11 cellular contexts compared by ENCODE assay signal in the genomic region with DNA sequence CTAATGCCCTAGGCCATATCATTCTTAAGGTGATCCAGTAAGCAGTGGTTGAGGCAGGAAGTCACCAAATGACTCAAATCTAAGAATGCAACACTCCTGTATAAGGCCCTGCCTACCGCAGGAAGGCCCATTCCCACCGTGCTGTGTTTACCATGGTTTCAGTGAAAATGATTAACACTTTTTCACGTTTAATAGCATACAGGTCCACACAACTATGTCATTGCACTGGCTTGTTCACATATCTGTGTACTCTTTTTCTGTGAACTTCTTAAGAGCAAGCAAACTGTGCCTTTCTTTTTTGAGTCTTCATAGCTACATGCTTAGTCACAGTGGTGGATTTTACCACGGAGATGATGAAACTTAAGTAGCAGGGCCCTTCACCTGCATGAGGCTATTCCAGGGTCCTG.
DNase-seq lines count a peak whose midpoint lies in the region; ATAC-seq, FAIRE-seq and TF ChIP-seq lines count a peak whose summit lies in the region.
"Had no signal": no experiment of that assay in that cellular context is flagged by ENCODE, and none has a peak within 500 bp of the region (broad histone marks: within the 10 kb centered on the region; RNA-seq: fewer than 3 reads in every experiment).

No MANE protein-coding gene starts in this region.

- 9% methylated on average over 4 of the region's 4 CpGs for WGBS in GM12878 (ENCODE audit: insufficient coverage, insufficient replicate concordance, low lambda C conversion rate, missing lambda C conversion rate)

- RAD21 ChIA-PET in GM12878 (lab: Charles Lee; ENCODE audit: unreplicated experiment), result no interaction called here

- TF ChIP-seq POLR2A in GM12878 (IDR thresholded peaks at IDR 0.05; ENCODE audit: low read depth, low read length), result no peak

- CTCF ChIA-PET in GM12878 (lab: Yijun Ruan, JAX), result no interaction called here

- H3K36me3 ChIP-seq in GM06990 (ENCODE audit: control insufficient read depth, insufficient read depth, low read length), result no peaks in the 10 kb centered on the region
- H3K36me3 ChIP-seq in GM12878 (ENCODE audit: control insufficient read depth in 2 of 2, insufficient read depth in 2 of 2, low read length in 1 of 2), result no peaks in the 10 kb centered on the region
- H3K36me3 ChIP-seq in ascending aorta, result no peaks in the 10 kb centered on the region
- H3K36me3 ChIP-seq: esophagus muscularis mucosa, stomach had no signal

- intact Hi-C loops in GM12878 (cut with micrococcal nuclease; ENCODE audit: unreplicated experiment), result no loop called here
- intact Hi-C loops in ascending aorta (cut with DNase I), result no loop called here

- H3K4me2 ChIP-seq in GM12878 (ENCODE audit: control insufficient read depth, insufficient read depth), result peak overlapping the region; percentile 22; the same call in 1 of the 2 replicates

- H3K4me1 ChIP-seq in GM12878 (ENCODE audit: control insufficient read depth, insufficient read depth, low read length) (no peaks in the 10 kb centered on the region; the same call in 1 of the 2 replicates), ascending aorta (no peaks in the 10 kb centered on the region)
- H3K4me1 ChIP-seq: stomach had no signal

- H4K20me1 ChIP-seq in GM12878 (ENCODE audit: control insufficient read depth, insufficient read depth), result no peaks in the 10 kb centered on the region

- H3K9ac ChIP-seq in GM12878 (ENCODE audit: control insufficient read depth, insufficient read depth, low read length), result no peak overlapping the region

- DNase-seq in GM06990 (ENCODE audit: extremely low read depth, insufficient read length), result peak; percentile 24
- DNase-seq in GM12878 (ENCODE audit: low read depth, low spot score), result peak; percentile 34
- DNase-seq in KBM-7, result no peak
- no peak for DNase-seq in GM03348 (ENCODE audit: low spot score)
- no peak for DNase-seq in ascending aorta (ENCODE audit: low spot score in 2 of 2)
- no peak for DNase-seq in GM10266 (ENCODE audit: extremely low spot score)
- DNase-seq: activated CD4-positive, alpha-beta T cell treated with anti-CD3 and anti-CD28 coated beads for 4 hours; stomach had no signal

- H3K27ac ChIP-seq in GM12878 (ENCODE audit: control insufficient read depth, insufficient read depth) (no peak overlapping the region), ascending aorta (no peak overlapping the region)
- H3K27ac ChIP-seq: esophagus muscularis mucosa, stomach had no signal

- BruUV-seq in GM12878 (replicated peaks; lab: Mats Ljungman, UMichigan), result no TSS peak

- SMC1A ChIA-PET in GM12878 (lab: Charles Lee; ENCODE audit: uncharacterized antibody, unreplicated experiment), result interaction anchor here (0.6 kb wide), 1 partner anchor 580 kb away, joined by 3 read pairs; no protein-coding TSS in a partner anchor

- TF ChIP-seq CTCF in GM06990 (IDR thresholded peaks at IDR 0.05; ENCODE audit: insufficient read depth, low read length, poor library complexity, severe bottlenecking) (no peak), GM12878 (IDR thresholded peaks at IDR 0.05 in 2 of 3, conservative IDR thresholded peaks at IDR 0.05 in 1 of 3; ENCODE audit: control insufficient read depth in 2 of 3, extremely low read depth in 1 of 3, insufficient read depth in 1 of 3, low read depth in 3 of 3, low read length in 3 of 3) (no peak), ascending aorta (IDR thresholded peaks at IDR 0.05) (no peak), GM10266 (IDR thresholded peaks at IDR 0.05; ENCODE audit: control insufficient read depth, insufficient read depth, low read depth, missing control alignments) (no peak)

- peak; percentile 86 for ATAC-seq in GM19463 (IDR thresholded peaks at IDR 0.05; ENCODE audit: unreplicated experiment)
- ATAC-seq in HG03280 (IDR thresholded peaks at IDR 0.05; ENCODE audit: unreplicated experiment), result peak; percentile 71
- ATAC-seq in GM12878, result peak; percentile 98

- TF ChIP-seq EP300 in GM12878 (IDR thresholded peaks at IDR 0.05; ENCODE audit: borderline replicate concordance in 1 of 2, control insufficient read depth in 1 of 2, low read depth in 2 of 2, low read length in 2 of 2), result no peak

- POLR2A ChIA-PET in GM12878 (lab: Charles Lee), result no interaction called here

- H3K27me3 ChIP-seq in GM06990 (replicated peaks; ENCODE audit: control insufficient read depth, insufficient read depth, low read length) (no peaks in the 10 kb centered on the region), GM12878 (replicated peaks in 1 of 2; ENCODE audit: control insufficient read depth in 2 of 2, insufficient read depth in 2 of 2, low read length in 1 of 2) (no peaks in the 10 kb centered on the region), ascending aorta (no peaks in the 10 kb centered on the region)
- H3K27me3 ChIP-seq: esophagus muscularis mucosa, stomach had no signal

- in situ Hi-C loops in GM12878 (cut with MboI) (no loop called here), KBM-7 (cut with MboI; ENCODE audit: low pct_unique_long_range_greater_than_20kb, low sequenced_read_pairs) (loop anchor here (25.0 kb wide), 1 partner anchor 270 kb away; no protein-coding TSS in a partner anchor)

- peak; percentile 75 for FAIRE-seq in GM12878 (lab: Jason Lieb, UNC)

- H2AFZ ChIP-seq in GM12878 (ENCODE audit: control insufficient read depth, low read depth, low read length), result peak overlapping the region; percentile 64

- no peaks in the 10 kb centered on the region for H3K9me3 ChIP-seq in GM12878 (replicated peaks; ENCODE audit: control insufficient read depth, insufficient read depth, low read length)
- H3K9me3 ChIP-seq in ascending aorta, result no peaks in the 10 kb centered on the region
- H3K9me3 ChIP-seq: esophagus muscularis mucosa, stomach had no signal

- H3K4me3 ChIP-seq in GM06990 (replicated peaks; ENCODE audit: low read depth, low read length), result no peak overlapping the region
- H3K4me3 ChIP-seq in GM12878, result no peak overlapping the region
- no peak overlapping the region for H3K4me3 ChIP-seq in ascending aorta
- H3K4me3 ChIP-seq: esophagus muscularis mucosa, stomach had no signal

- TF ChIP-seq RAD21 in GM12878 (IDR thresholded peaks at IDR 0.05; ENCODE audit: insufficient read depth, low read depth, low read length), result no peak

- no peaks in the 10 kb centered on the region for H3K79me2 ChIP-seq in GM12878 (ENCODE audit: control insufficient read depth, insufficient read depth, low read length)

TF ChIP-seq in GM12878, 131 proteins besides CTCF, POLR2A, EP300 and RAD21 (continues in another document):
- TF ChIP-seq MTA3 (IDR thresholded peaks at IDR 0.05; ENCODE audit: borderline replicate concordance, low read length), result no peak
- peak in 1 of 2 experiments; percentile 41; a peak in 2 of 4 replicates for TF ChIP-seq IKZF2 (IDR thresholded peaks at IDR 0.05)
- TF ChIP-seq, protein P1, sequence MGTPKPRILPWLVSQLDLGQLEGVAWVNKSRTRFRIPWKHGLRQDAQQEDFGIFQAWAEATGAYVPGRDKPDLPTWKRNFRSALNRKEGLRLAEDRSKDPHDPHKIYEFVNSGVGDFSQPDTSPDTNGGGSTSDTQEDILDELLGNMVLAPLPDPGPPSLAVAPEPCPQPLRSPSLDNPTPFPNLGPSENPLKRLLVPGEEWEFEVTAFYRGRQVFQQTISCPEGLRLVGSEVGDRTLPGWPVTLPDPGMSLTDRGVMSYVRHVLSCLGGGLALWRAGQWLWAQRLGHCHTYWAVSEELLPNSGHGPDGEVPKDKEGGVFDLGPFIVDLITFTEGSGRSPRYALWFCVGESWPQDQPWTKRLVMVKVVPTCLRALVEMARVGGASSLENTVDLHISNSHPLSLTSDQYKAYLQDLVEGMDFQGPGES (IDR thresholded peaks at IDR 0.05), result no peak
- TF ChIP-seq BCL11A (IDR thresholded peaks at IDR 0.05; ENCODE audit: low read depth, low read length), result no peak
- TF ChIP-seq KDM1A (IDR thresholded peaks at IDR 0.05; ENCODE audit: borderline replicate concordance), result no peak
- no peak for TF ChIP-seq EZH2 (IDR thresholded peaks at IDR 0.05; ENCODE audit: borderline replicate concordance, control insufficient read depth, low read depth, low read length)
- TF ChIP-seq TCF3 (IDR thresholded peaks at IDR 0.05; ENCODE audit: borderline replicate concordance, insufficient read depth, low read depth, low read length), result no peak
- 0 out of 2 replicates have a peak, but pooled peaks have one; percentile 23 for TF ChIP-seq ATF7 (IDR thresholded peaks at IDR 0.05; ENCODE audit: low read depth)
- TF ChIP-seq, protein P2, sequence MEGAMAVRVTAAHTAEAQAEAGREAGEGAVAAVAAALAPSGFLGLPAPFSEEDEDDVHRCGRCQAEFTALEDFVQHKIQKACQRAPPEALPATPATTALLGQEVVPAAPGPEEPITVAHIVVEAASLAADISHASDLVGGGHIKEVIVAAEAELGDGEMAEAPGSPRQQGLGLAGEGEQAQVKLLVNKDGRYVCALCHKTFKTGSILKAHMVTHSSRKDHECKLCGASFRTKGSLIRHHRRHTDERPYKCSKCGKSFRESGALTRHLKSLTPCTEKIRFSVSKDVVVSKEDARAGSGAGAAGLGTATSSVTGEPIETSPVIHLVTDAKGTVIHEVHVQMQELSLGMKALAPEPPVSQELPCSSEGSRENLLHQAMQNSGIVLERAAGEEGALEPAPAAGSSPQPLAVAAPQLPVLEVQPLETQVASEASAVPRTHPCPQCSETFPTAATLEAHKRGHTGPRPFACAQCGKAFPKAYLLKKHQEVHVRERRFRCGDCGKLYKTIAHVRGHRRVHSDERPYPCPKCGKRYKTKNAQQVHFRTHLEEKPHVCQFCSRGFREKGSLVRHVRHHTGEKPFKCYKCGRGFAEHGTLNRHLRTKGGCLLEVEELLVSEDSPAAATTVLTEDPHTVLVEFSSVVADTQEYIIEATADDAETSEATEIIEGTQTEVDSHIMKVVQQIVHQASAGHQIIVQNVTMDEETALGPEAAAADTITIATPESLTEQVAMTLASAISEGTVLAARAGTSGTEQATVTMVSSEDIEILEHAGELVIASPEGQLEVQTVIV (IDR thresholded peaks at IDR 0.05; ENCODE audit: borderline replicate concordance, partially characterized antibody), result no peak
- no peak for TF ChIP-seq WRNIP1 (IDR thresholded peaks at IDR 0.05; ENCODE audit: borderline replicate concordance, low read depth, low read length)
- TF ChIP-seq BMI1 (IDR thresholded peaks at IDR 0.05; ENCODE audit: borderline replicate concordance), result no peak
- peak; percentile 70 for TF ChIP-seq EED (IDR thresholded peaks at IDR 0.05; ENCODE audit: low read depth)
- no peak for TF ChIP-seq NBN (IDR thresholded peaks at IDR 0.05)
- TF ChIP-seq PAX8 (IDR thresholded peaks at IDR 0.05), result no peak
- TF ChIP-seq ETV6 (conservative IDR thresholded peaks at IDR 0.05 in 1 of 2, IDR thresholded peaks at IDR 0.05 in 1 of 2; ENCODE audit: borderline replicate concordance in 1 of 2, low read depth in 1 of 2), result no peak
- no peak for TF ChIP-seq RB1 (IDR thresholded peaks at IDR 0.05; ENCODE audit: borderline replicate concordance)
- no peak for TF ChIP-seq FOXM1 (IDR thresholded peaks at IDR 0.05; ENCODE audit: low read depth, low read length)
- TF ChIP-seq NFIC (IDR thresholded peaks at IDR 0.05; ENCODE audit: low read depth, low read length), result peak; percentile 76
- no peak for TF ChIP-seq ESRRA (IDR thresholded peaks at IDR 0.05; ENCODE audit: low read length)
- no peak for TF ChIP-seq MTA2 (IDR thresholded peaks at IDR 0.05; ENCODE audit: low read depth)

Comparison
In these comparisons a context has a peak if more than half of its experiments do, and no peak if none do; other contexts are left out.
1. DNase-seq: peak in GM06990 (single experiment) and GM12878 (single experiment); none in KBM-7 (single experiment), GM03348 (single experiment), ascending aorta (0 of 2) and GM10266 (single experiment).
2. Peak in every context shown above with its lines, with median percentiles within 50 percentile points of each other: ATAC-seq.